ENCODE assay signal across 20 cellular contexts in the genomic region with DNA sequence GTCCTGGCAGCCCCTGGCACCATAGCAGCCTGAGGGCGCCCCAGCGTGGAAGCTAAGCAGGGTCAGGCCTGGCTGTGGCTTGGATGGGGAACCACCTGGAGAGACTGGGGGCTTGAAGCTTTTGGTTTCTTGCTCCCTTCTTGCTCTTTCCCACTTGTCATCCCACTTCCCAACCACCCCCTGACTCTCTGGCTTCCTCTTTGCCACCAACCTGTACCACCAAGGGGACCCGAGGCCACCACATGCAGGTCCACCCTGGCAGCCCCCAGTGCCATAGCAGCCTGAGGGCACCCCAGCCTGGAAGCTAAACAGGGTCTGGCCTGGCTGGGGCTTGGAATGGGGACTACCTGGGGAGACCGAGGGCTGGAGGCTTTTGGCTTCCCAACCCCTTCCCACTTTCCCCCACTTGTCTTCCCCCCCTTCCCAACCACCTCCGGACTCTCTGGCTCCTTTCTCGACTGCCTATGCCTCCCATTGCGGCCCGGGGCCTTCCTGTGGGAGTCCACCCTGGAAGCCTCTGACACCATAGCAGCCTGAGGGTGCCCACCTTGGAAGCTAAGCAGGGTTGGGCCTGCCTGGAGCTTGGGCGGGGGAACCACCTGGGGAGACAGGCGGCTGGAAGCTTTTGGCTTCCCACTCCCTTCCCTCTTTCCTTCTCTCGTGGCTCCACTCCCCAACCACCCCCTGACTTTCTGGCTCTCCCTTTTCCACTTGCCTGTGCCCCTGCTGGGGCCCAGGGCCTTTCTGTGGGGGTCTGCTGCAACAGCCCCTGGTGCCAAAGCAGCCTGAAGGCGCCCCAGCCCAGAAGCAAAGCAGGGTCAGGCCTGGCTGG.
A peak's percentile ranks its signal among the peaks of the same experiment; 100 is the strongest.
DNase-seq lines count a peak whose midpoint lies in the region; ATAC-seq, FAIRE-seq and TF ChIP-seq lines count a peak whose summit lies in the region.
"Had no signal": no experiment of that assay in that cellular context is flagged by ENCODE, and none has a peak within 500 bp of the region (broad histone marks: within the 10 kb centered on the region; RNA-seq: fewer than 3 reads in every experiment).

No MANE protein-coding gene starts in this region.

- H3K9me3 ChIP-seq in esophagus muscularis mucosa, result peaks cover 0 to 16% (median 3%) of the 10 kb centered on the region in 4 donors
- no peaks in the 10 kb centered on the region; the same call in 1 of the 2 replicates for H3K9me3 ChIP-seq in PC-3 (ENCODE audit: low read length)
- H3K9me3 ChIP-seq: A549, BE2C had no signal

- TF ChIP-seq POLR2A in esophagus muscularis mucosa (IDR thresholded peaks at IDR 0.05; ENCODE audit: low read depth), result no peak

- no peak overlapping the region for H3K4me2 ChIP-seq in PC-3 (ENCODE audit: low read length)
- H3K4me2 ChIP-seq: A549 had no signal

- DNase-seq in GM10266 (ENCODE audit: extremely low spot score) (peak; percentile 2), esophagus muscularis mucosa (ENCODE audit: extremely low spot score) (peak; percentile 72), omental fat pad (ENCODE audit: low spot score) (peak; percentile 7), urothelium cell line (ENCODE audit: low spot score) (peak; percentile 1), RKO (ENCODE audit: low spot score) (no peak), PC-3 (no peak)
- DNase-seq: BE2C, COR-L47, DMS153, DMS79 treated with DMSO at 0.1 percent for 48 hours, EL, GM23248 had no signal

- intact Hi-C loops in esophagus muscularis mucosa (cut with DNase I), result no loop called here
- intact Hi-C loops in PC-3 (cut with micrococcal nuclease), result no loop called here

- CTCF ChIA-PET in PC-3 (lab: Charles Lee), result no interaction called here

- no TSS peak for BruUV-seq in PC-3 (replicated peaks; lab: Mats Ljungman, UMichigan)

- H3K27ac ChIP-seq in esophagus muscularis mucosa (replicated peaks in 1 of 4) (no peak overlapping the region), PC-3 (ENCODE audit: low read length) (no peak overlapping the region)
- H3K27ac ChIP-seq: A549, C4-2B, GM23248 had no signal

- H3K4me3 ChIP-seq in esophagus muscularis mucosa (no peak overlapping the region), PC-3 (ENCODE audit: low read length) (no peak overlapping the region)
- H3K4me3 ChIP-seq: A549, GM23248 had no signal

- no peaks in the 10 kb centered on the region for H3F3A ChIP-seq in PC-3 (ENCODE audit: low read length, unreplicated experiment)

- H4K20me1 ChIP-seq in PC-3 (ENCODE audit: low read length), result no peaks in the 10 kb centered on the region

- no peak overlapping the region for H2AFZ ChIP-seq in PC-3 (ENCODE audit: low read length)
- H2AFZ ChIP-seq: GM23248 had no signal

- no peak for TF ChIP-seq EP300 in esophagus muscularis mucosa (IDR thresholded peaks at IDR 0.05)

- no peaks in the 10 kb centered on the region for H3K4me1 ChIP-seq in esophagus muscularis mucosa
- no peaks in the 10 kb centered on the region for H3K4me1 ChIP-seq in PC-3 (ENCODE audit: insufficient read depth, low read length)
- H3K4me1 ChIP-seq: A549, BE2C had no signal

- TF ChIP-seq CTCF in GM10266 (IDR thresholded peaks at IDR 0.05; ENCODE audit: control insufficient read depth, insufficient read depth, low read depth, missing control alignments) (no peak), esophagus muscularis mucosa (IDR thresholded peaks at IDR 0.05) (no peak), omental fat pad (IDR thresholded peaks at IDR 0.05) (no peak), PC-3 (conservative IDR thresholded peaks at IDR 0.05; ENCODE audit: low read depth, low read length) (no peak)

- no peak for FAIRE-seq in urothelium cell line (lab: Jason Lieb, UNC)
- FAIRE-seq: A549, D721Med, G401.6, H54 had no signal

- POLR2A ChIA-PET in PC-3 (lab: Charles Lee; ENCODE audit: unreplicated experiment), result no interaction called here

- ATAC-seq in omental fat pad (ENCODE audit: low FRiP score) (no peak), HG02981 (IDR thresholded peaks at IDR 0.05; ENCODE audit: unreplicated experiment) (no peak), PC-3 (no peak)
- ATAC-seq: A549; CD8-positive, alpha-beta T cell; HCT116 had no signal

- WGBS in esophagus muscularis mucosa, result 75% methylated on average over 12 of the region's 12 CpGs

- H3K9ac ChIP-seq in PC-3 (ENCODE audit: low read length), result no peak overlapping the region
- H3K9ac ChIP-seq: GM23248 had no signal

- H3K36me3 ChIP-seq in esophagus muscularis mucosa (no peaks in the 10 kb centered on the region), PC-3 (ENCODE audit: low read depth, low read length) (no peaks in the 10 kb centered on the region)
- H3K36me3 ChIP-seq: BE2C had no signal

- H3K9me2 ChIP-seq in PC-3 (replicated peaks; ENCODE audit: low read length), result no peaks in the 10 kb centered on the region

- H3K27me3 ChIP-seq in esophagus muscularis mucosa, result no peaks in the 10 kb centered on the region
- no peaks in the 10 kb centered on the region for H3K27me3 ChIP-seq in PC-3 (ENCODE audit: low read length)
- H3K27me3 ChIP-seq: BE2C had no signal

- H3K79me2 ChIP-seq in PC-3 (ENCODE audit: low read length), result no peaks in the 10 kb centered on the region

Comparison
In these comparisons a context has a peak if more than half of its experiments do, and no peak if none do; other contexts are left out.
1. DNase-seq: peak in GM10266 (single experiment), esophagus muscularis mucosa (single experiment), omental fat pad (single experiment) and urothelium cell line (single experiment); none in RKO (single experiment) and PC-3 (single experiment).